Comparison of ENCODE assay signal across 10 cellular contexts in the genomic region with DNA sequence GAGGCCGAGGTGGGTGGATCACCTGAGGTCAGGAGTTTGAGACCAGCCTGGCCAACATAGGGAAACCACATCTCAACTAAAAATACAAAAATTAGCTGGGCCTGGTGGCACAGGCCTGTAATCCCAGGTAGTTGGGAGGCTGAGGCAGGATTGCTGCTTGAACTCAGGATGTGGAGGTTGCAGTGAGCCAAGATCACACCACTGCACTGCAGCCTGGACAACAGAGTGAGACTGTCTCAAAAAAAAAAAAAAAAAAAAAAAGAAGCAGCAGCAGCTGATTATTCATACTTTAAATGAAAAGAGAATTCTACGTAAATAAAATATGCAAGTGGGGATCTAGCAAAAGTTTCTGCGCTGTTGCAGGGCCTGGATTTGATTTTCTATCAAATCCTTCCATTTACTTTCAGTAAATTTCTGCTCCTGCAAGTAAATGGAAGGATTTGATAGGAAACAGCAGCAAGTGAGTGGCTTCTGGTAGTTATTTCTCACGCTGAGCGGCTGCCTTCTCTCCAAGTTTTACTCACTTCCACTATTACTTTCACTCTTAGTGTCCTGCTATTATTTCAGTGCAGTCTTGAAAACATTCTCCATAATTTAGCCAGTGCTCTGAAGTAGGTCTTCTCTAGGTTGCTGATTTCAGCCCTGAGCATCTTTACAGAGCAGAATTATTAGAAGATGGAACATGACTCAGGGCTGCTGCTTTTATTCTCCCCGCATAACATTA.
DNase-seq lines count a peak whose midpoint lies in the region; ATAC-seq and TF ChIP-seq lines count a peak whose summit lies in the region.
"Had no signal": no experiment of that assay in that cellular context is flagged by ENCODE, and none has a peak within 500 bp of the region (broad histone marks: within the 10 kb centered on the region; RNA-seq: fewer than 3 reads in every experiment).

No MANE protein-coding gene starts in this region.

- TF ChIP-seq CTCF in lower lobe of right lung (IDR thresholded peaks at IDR 0.05) (no peak), gastrocnemius medialis (IDR thresholded peaks at IDR 0.05 in 4 of 5, conservative IDR thresholded peaks at IDR 0.05 in 1 of 5) (no peak)

- H3K4me1 ChIP-seq in HAP-1 (no peaks in the 10 kb centered on the region), lower lobe of right lung (no peaks in the 10 kb centered on the region), gastrocnemius medialis (no peaks in the 10 kb centered on the region)
- H3K4me1 ChIP-seq: esophagus squamous epithelium, left lung had no signal

- H3K27ac ChIP-seq in lower lobe of right lung (no peak overlapping the region), gastrocnemius medialis (no peak overlapping the region)
- H3K27ac ChIP-seq: esophagus squamous epithelium, left lung had no signal

- in situ Hi-C loops in HAP-1 (cut with MboI; ENCODE audit: low sequenced_read_pairs) (loop anchor here (10.0 kb wide), 1 partner anchor 165 kb away; no protein-coding TSS in a partner anchor), gastrocnemius medialis (cut with MboI; ENCODE audit: low sequenced_read_pairs in 4 of 4) (loop anchor here in 3 of 4 donors (10.0 to 25.0 kb wide), 3 partner anchors 605 to 615 kb away; no protein-coding TSS in a partner anchor)

- H3K36me3 ChIP-seq in HAP-1 (replicated peaks) (no peaks in the 10 kb centered on the region), lower lobe of right lung (no peaks in the 10 kb centered on the region), gastrocnemius medialis (no peaks in the 10 kb centered on the region)
- H3K36me3 ChIP-seq: esophagus squamous epithelium, left lung had no signal

- H3K9me3 ChIP-seq in HAP-1 (no peaks in the 10 kb centered on the region), lower lobe of right lung (no peaks in the 10 kb centered on the region), gastrocnemius medialis (no peaks in the 10 kb centered on the region)
- H3K9me3 ChIP-seq: esophagus squamous epithelium, left lung had no signal

- H3K4me3 ChIP-seq in HAP-1 (no peak overlapping the region), lower lobe of right lung (no peak overlapping the region), gastrocnemius medialis (no peak overlapping the region)
- H3K4me3 ChIP-seq: esophagus squamous epithelium, left lung had no signal

- no peak for TF ChIP-seq POLR2A in gastrocnemius medialis (IDR thresholded peaks at IDR 0.05)

- H3K27me3 ChIP-seq in HAP-1 (ENCODE audit: low read depth) (no peaks in the 10 kb centered on the region), lower lobe of right lung (ENCODE audit: low read depth) (no peaks in the 10 kb centered on the region), gastrocnemius medialis (no peaks in the 10 kb centered on the region)
- H3K27me3 ChIP-seq: esophagus squamous epithelium, left lung had no signal

- DNase-seq in Ammon's horn (ENCODE audit: low spot score) (peak; percentile 29), HAP-1 (ENCODE audit: low spot score in 2 of 2) (no peak), lower lobe of right lung (no peak), gastrocnemius medialis (no peak)
- no peak for DNase-seq in activated effector memory CD4-positive, alpha-beta T cell treated with Interleukin-2 at 50 U/mL for 16 hours
- DNase-seq: esophagus squamous epithelium, left lung had no signal

- ATAC-seq in GM18907 (IDR thresholded peaks at IDR 0.05; ENCODE audit: unreplicated experiment) (peak; percentile 93), HG02623 (IDR thresholded peaks at IDR 0.05; ENCODE audit: unreplicated experiment) (peak; percentile 81), HG03469 (IDR thresholded peaks at IDR 0.05; ENCODE audit: unreplicated experiment) (peak; percentile 93), lower lobe of right lung (no peak), gastrocnemius medialis (no peak)
- ATAC-seq: left lung had no signal

- intact Hi-C loops in lower lobe of right lung (cut with DNase I) (loop anchor here (10.0 kb wide), 1 partner anchor 615 kb away; no protein-coding TSS in a partner anchor), gastrocnemius medialis (cut with DNase I; ENCODE audit: low total_unique reads) (no loop called here)

Comparison
In these comparisons a context has a peak if more than half of its experiments do, and no peak if none do; other contexts are left out.
1. ATAC-seq: peak in GM18907 (single experiment), HG02623 (single experiment) and HG03469 (single experiment); none in lower lobe of right lung (0 of 2) and gastrocnemius medialis (0 of 2).